14 cellular contexts compared by ENCODE assay signal in the genomic region with DNA sequence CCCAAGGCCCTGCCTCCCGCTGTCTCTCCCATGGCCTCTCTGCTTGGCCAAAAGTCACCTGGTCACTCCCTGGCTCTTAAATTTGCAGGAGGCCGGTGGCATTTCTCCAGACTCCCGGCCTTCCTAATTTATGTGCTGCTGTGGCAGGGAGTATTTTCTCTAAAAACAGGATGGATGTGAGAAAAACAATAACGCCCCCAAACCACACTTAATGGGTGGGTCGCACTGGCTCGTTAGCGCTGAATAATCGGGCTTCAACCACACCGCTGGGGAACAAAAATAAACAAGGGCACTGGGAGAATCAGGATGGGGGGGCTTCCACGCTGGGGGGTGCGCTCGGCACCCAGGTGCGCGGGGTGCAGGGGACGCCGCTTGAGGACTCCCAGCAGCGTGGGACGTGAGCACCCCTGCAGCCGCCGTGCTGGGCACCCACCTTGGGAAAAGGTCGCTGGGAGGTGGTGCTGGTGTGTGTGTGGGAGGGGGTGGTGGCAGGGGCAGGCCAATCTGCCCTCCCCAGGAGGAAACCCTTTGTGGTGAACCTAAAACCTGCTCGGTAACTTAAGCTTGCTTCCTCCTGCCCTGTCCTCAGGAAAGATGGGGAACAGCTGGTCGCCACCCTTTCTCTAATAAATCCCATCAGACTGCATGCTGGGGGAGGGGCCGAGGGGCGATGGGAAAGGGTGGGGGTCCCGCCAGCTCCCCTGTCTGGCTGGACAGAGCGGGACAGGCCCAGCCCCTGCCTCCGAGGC.
"Had no signal": no experiment of that assay in that cellular context is flagged by ENCODE, and none has a peak within 500 bp of the region (broad histone marks: within the 10 kb centered on the region; RNA-seq: fewer than 3 reads in every experiment).

No MANE protein-coding gene starts in this region.

- H3K4me3 ChIP-seq: ascending aorta, tibial nerve had no signal

- H3K9me3 ChIP-seq: ascending aorta, tibial nerve had no signal

- H3K36me3 ChIP-seq: ascending aorta, tibial nerve had no signal

- H3K4me1 ChIP-seq: ascending aorta, tibial nerve had no signal

- ATAC-seq: activated CD8-positive, alpha-beta T cell treated with anti-CD3 and anti-CD28 coated beads, Interleukin-2, amount 10 ng/mL, durations not matched to agents 7 days and 5 days; sciatic nerve; stimulated activated naive B cell treated with anti-CD40 and anti-IgM and Interleukin-4, amounts not matched to agents 10 μg/mL and 1 μg/mL and 100 μg/mL, for 72 hours had no signal

- DNase-seq: activated CD4-positive, alpha-beta T cell treated with anti-CD3 and anti-CD28 coated beads for 48 hours; activated CD8-positive, alpha-beta memory T cell treated with anti-CD3 and anti-CD28 coated beads, Interleukin-2, amount 50 U/mL, for 48 hours; activated CD8-positive, alpha-beta T cell treated with anti-CD3 and anti-CD28 coated beads, Interleukin-2, amount 10 ng/mL, durations not matched to agents 7 days and 5 days; effector CD4-positive, alpha-beta T cell; foreskin melanocyte; nucleus accumbens; stimulated activated CD4-positive, alpha-beta T cell treated with anti-CD3 and anti-CD28 coated beads, Interleukin-2, amount 100 ng/mL, for 24 hours; stimulated activated naive B cell treated with anti-CD40 and anti-IgM and Interleukin-4, amounts not matched to agents 10 μg/mL and 1 μg/mL and 100 μg/mL, for 72 hours; SW 1271 had no signal

- FAIRE-seq: colon, kidney had no signal

- H3K27ac ChIP-seq: ascending aorta, tibial nerve had no signal
